ENCODE assay signal across 8 cellular contexts in genomic region chr2:54103454-54104314, GRCh38. TPM values are rescaled to one million over a fixed set of nuclear protein-coding genes. Genes with fewer than 3 reads are reported as not detected.
DNase-seq lines count a peak whose midpoint lies in the region; ATAC-seq, FAIRE-seq and TF ChIP-seq lines count a peak whose summit lies in the region.

No MANE protein-coding gene starts in this region.

- H3K4me3 ChIP-seq in Caco-2 (ENCODE audit: low read depth, low read length) (no peak overlapping the region), gastrocnemius medialis (no peak overlapping the region)

- H3K27me3 Mint-ChIP-seq in Caco-2 (ENCODE audit: insufficient read depth, unreplicated experiment): peaks cover 12% of the 10 kb centered on the region

- ATAC-seq in GM19452 (IDR thresholded peaks at IDR 0.05; ENCODE audit: unreplicated experiment): peak; percentile 60
- peak; percentile 35 to 40 for ATAC-seq in gastrocnemius medialis
- no peak for ATAC-seq in HG02840 (IDR thresholded peaks at IDR 0.05; ENCODE audit: low FRiP score, unreplicated experiment)
- ATAC-seq in GM21515 (IDR thresholded peaks at IDR 0.05; ENCODE audit: unreplicated experiment): no peak

- H3K4me3 Mint-ChIP-seq in Caco-2 (ENCODE audit: unreplicated experiment): no peak overlapping the region

- H3K27me3 ChIP-seq in Caco-2 (replicated peaks; ENCODE audit: control insufficient read depth, insufficient read depth, low read length) (no peaks in the 10 kb centered on the region), gastrocnemius medialis (no peaks in the 10 kb centered on the region)

- POLR2A ChIA-PET in Caco-2 (lab: Charles Lee): interaction anchor here (0.5 kb wide), 1 partner anchor 134 kb away, joined by 3 read pairs; no protein-coding TSS in a partner anchor

- TF ChIP-seq POLR2A in gastrocnemius medialis (IDR thresholded peaks at IDR 0.05): no peak

- H3K9me3 ChIP-seq in Caco-2: no peaks in the 10 kb centered on the region
- H3K9me3 ChIP-seq in gastrocnemius medialis: no peaks in the 10 kb centered on the region

- TF ChIP-seq CTCF in Caco-2 (IDR thresholded peaks at IDR 0.05; ENCODE audit: insufficient read depth in 1 of 2, low read depth in 1 of 2, low read length in 1 of 2, severe bottlenecking in 1 of 2, unreplicated experiment in 1 of 2) (no peak), gastrocnemius medialis (IDR thresholded peaks at IDR 0.05 in 4 of 5, conservative IDR thresholded peaks at IDR 0.05 in 1 of 5) (no peak)

- intact Hi-C loops in Caco-2 (cut with micrococcal nuclease; ENCODE audit: unreplicated experiment) (loop anchor here (10.0 kb wide), 1 partner anchor 1071 kb away; no protein-coding TSS in a partner anchor), gastrocnemius medialis (cut with DNase I; ENCODE audit: low total_unique reads) (loop anchor here (10.0 kb wide), 1 partner anchor 411 kb away; no protein-coding TSS in a partner anchor)

- peak; percentile 26 for FAIRE-seq in HTR-8/SVneo (lab: Jason Lieb, UNC)

- H3K4me1 ChIP-seq in Caco-2 (0 out of 2 replicates have a peak, but pooled peaks cover 4% of the 10 kb centered on the region), gastrocnemius medialis (peaks cover 10 to 18% of the 10 kb centered on the region in 2 donors)

- DNase-seq in Caco-2 (peak; percentile 47 to 62), HTR-8/SVneo (ENCODE audit: insufficient read length, low spot score) (peak; percentile 73), UCSD-AML1 (lab: John Stamatoyannopoulos, UW; ENCODE audit: unreplicated experiment) (peak; percentile 52), fibroblast of peridontal ligament (ENCODE audit: extremely low read depth) (peak; percentile 61), gastrocnemius medialis (no peak)

- H3K36me3 ChIP-seq in Caco-2 (ENCODE audit: control insufficient read depth, insufficient read depth, low read length): no peaks in the 10 kb centered on the region
- H3K36me3 ChIP-seq in gastrocnemius medialis: no peaks in the 10 kb centered on the region

- in situ Hi-C loops in gastrocnemius medialis (cut with MboI; ENCODE audit: low sequenced_read_pairs in 4 of 4): loop anchor here (10.0 to 25.0 kb wide), 5 partner anchors 409 to 934 kb away; partner anchors contain the start of gene EML6 (in 1 of the 4)

- H3K9me3 Mint-ChIP-seq in Caco-2 (ENCODE audit: unreplicated experiment): no peaks in the 10 kb centered on the region

- H3K36me3 Mint-ChIP-seq in Caco-2 (ENCODE audit: insufficient read depth, unreplicated experiment): no peaks in the 10 kb centered on the region

- BruUV-seq in Caco-2 (replicated peaks; lab: Mats Ljungman, UMichigan): no TSS peak

- H3K27ac ChIP-seq in gastrocnemius medialis: no peak overlapping the region

- H3K4me1 Mint-ChIP-seq in Caco-2 (ENCODE audit: low read depth, unreplicated experiment): no peaks in the 10 kb centered on the region

- CTCF ChIA-PET in Caco-2 (lab: Charles Lee): interaction anchor here (0.5 to 0.8 kb wide), 2 partner anchors 562 to 602 kb away, joined by 4 to 6 read pairs; no protein-coding TSS in a partner anchor

- no peak overlapping the region for H3K27ac Mint-ChIP-seq in Caco-2 (ENCODE audit: unreplicated experiment)

RNA-seq across cellular contexts. Expression of gene ACYP2, which starts 11.7 kb away (rescaled TPM):
- total RNA-seq in Caco-2 (2022): 4.1 and 5.4 TPM in 2 replicates
- 100 to 1,000 TPM in 2 of 4 donors, 10 to 100 TPM in 2; 52.9 to 121 (median 107) TPM for total RNA-seq in gastrocnemius medialis

Comparison
In these comparisons a context has a peak if more than half of its experiments do, and no peak if none do; other contexts are left out.
1. DNase-seq: peak in Caco-2 (2 of 2), HTR-8/SVneo (single experiment), UCSD-AML1 (single experiment) and fibroblast of peridontal ligament (single experiment); none in gastrocnemius medialis (0 of 2).
2. ATAC-seq: peak in GM19452 (single experiment) and gastrocnemius medialis (2 of 2); none in HG02840 (single experiment) and GM21515 (single experiment).